8 cellular contexts compared by ENCODE assay signal in genomic region chr10:30736685-30737232, GRCh38.
A peak's percentile ranks its signal among the peaks of the same experiment; 100 is the strongest.
DNase-seq lines count a peak whose midpoint lies in the region; ATAC-seq and TF ChIP-seq lines count a peak whose summit lies in the region.

No MANE protein-coding gene starts in this region.

- DNase-seq in LHCN-M2 (ENCODE audit: low read depth) (peak; percentile 99), body of pancreas (peak in 2 of 4 donors; percentile 11 to 33), NCI-H446 treated with DMSO at 0.1 percent for 48 hours (lab: John Stamatoyannopoulos, UW) (no peak), A673 (ENCODE audit: low spot score) (no peak), HUDEP-2 (lab: John Stamatoyannopoulos, UW; ENCODE audit: unreplicated experiment in 76 of 76) (no peak)

- no peak overlapping the region for H3K9ac ChIP-seq in rectal smooth muscle tissue (ENCODE audit: low read length)

- CTCF ChIA-PET in A673 (lab: Charles Lee), result no interaction called here

- no peak overlapping the region for H3K4me3 ChIP-seq in body of pancreas
- no peak overlapping the region for H3K4me3 ChIP-seq in rectal smooth muscle tissue (ENCODE audit: low read length)
- H3K4me3 ChIP-seq in A673 (ENCODE audit: low read depth, low read length, poor library complexity, severe bottlenecking), result no peak overlapping the region

- 34 to 36% methylated on average over 10 of the region's 10 CpGs for WGBS in body of pancreas, 2 donors

- no peak for TF ChIP-seq POLR2A in body of pancreas (IDR thresholded peaks at IDR 0.05)

- POLR2A ChIA-PET in A673 (lab: Charles Lee; ENCODE audit: low non-redundant PET), result no interaction called here

- no peaks in the 10 kb centered on the region for H3K36me3 ChIP-seq in body of pancreas (replicated peaks in 1 of 2; ENCODE audit: insufficient read depth in 1 of 2, low read depth in 2 of 2)
- H3K36me3 ChIP-seq in rectal smooth muscle tissue (ENCODE audit: control insufficient read depth, insufficient read depth, low read length), result no peaks in the 10 kb centered on the region
- no peaks in the 10 kb centered on the region for H3K36me3 ChIP-seq in A673 (ENCODE audit: insufficient read depth, low read length, poor library complexity, severe bottlenecking)

- BruUV-seq in A673 (replicated peaks; lab: Mats Ljungman, UMichigan), result no TSS peak

- H3K27ac ChIP-seq in body of pancreas, result no peak overlapping the region
- H3K27ac ChIP-seq in rectal smooth muscle tissue (ENCODE audit: low read depth, low read length), result peak overlapping the region; percentile 81
- H3K27ac ChIP-seq in A673 (ENCODE audit: low read depth, low read length, poor library complexity, severe bottlenecking), result no peak overlapping the region

- no peaks in the 10 kb centered on the region for H3K9me3 ChIP-seq in body of pancreas
- no peaks in the 10 kb centered on the region for H3K9me3 ChIP-seq in A673 (ENCODE audit: low read depth, low read length, poor library complexity, severe bottlenecking)

- TF ChIP-seq CTCF in body of pancreas (IDR thresholded peaks at IDR 0.05) (no peak), A673 (conservative IDR thresholded peaks at IDR 0.05; ENCODE audit: low read depth, low read length) (no peak)

- peak; percentile 85 for ATAC-seq in GM18502 (IDR thresholded peaks at IDR 0.05; ENCODE audit: poor library complexity, unreplicated experiment)
- ATAC-seq in GM21825 (IDR thresholded peaks at IDR 0.05; ENCODE audit: unreplicated experiment), result peak; percentile 93
- peak; percentile 24 for ATAC-seq in body of pancreas

- intact Hi-C loops in body of pancreas (cut with DNase I) (no loop called here), A673 (cut with micrococcal nuclease; ENCODE audit: unreplicated experiment) (no loop called here)

- no peaks in the 10 kb centered on the region for H3K27me3 ChIP-seq in body of pancreas
- no peaks in the 10 kb centered on the region for H3K27me3 ChIP-seq in rectal smooth muscle tissue (ENCODE audit: control insufficient read depth, insufficient read depth, low read length)
- no peaks in the 10 kb centered on the region for H3K27me3 ChIP-seq in A673 (replicated peaks; ENCODE audit: insufficient read depth, low read depth, low read length, poor library complexity)

- H3K4me1 ChIP-seq in body of pancreas (no peaks in the 10 kb centered on the region), rectal smooth muscle tissue (ENCODE audit: control insufficient read depth, insufficient read depth, low read length) (peaks cover 26% of the 10 kb centered on the region), A673 (ENCODE audit: insufficient read depth, low read length, poor library complexity, severe bottlenecking) (no peaks in the 10 kb centered on the region)

Comparison
In these comparisons a context has a peak if more than half of its experiments do, and no peak if none do; other contexts are left out.
1. ATAC-seq: peak in every context shown above with its lines; median percentile 93 in GM21825; 85 in GM18502; 24 in body of pancreas.